8 cellular contexts compared by ENCODE assay signal in genomic region chr1:24946861-24947658, GRCh38. TPM values are rescaled to one million over a fixed set of nuclear protein-coding genes. Genes with fewer than 3 reads are reported as not detected.
A peak's percentile ranks its signal among the peaks of the same experiment; 100 is the strongest.
DNase-seq lines count a peak whose midpoint lies in the region; ATAC-seq, FAIRE-seq and TF ChIP-seq lines count a peak whose summit lies in the region.

No MANE protein-coding gene starts in this region.

- H3K27ac ChIP-seq in astrocyte (ENCODE audit: low read depth, low read length) = no peak overlapping the region
- no peak overlapping the region for H3K27ac ChIP-seq in esophagus squamous epithelium

- ATAC-seq in HG03060 (IDR thresholded peaks at IDR 0.05; ENCODE audit: low read depth, unreplicated experiment) (peak; percentile 46), T-cell (replicated peaks in 1 of 4) (no peak)

- H4K20me1 ChIP-seq in astrocyte (ENCODE audit: insufficient read depth, low read length) = no peaks in the 10 kb centered on the region

- intact Hi-C loops in esophagus squamous epithelium (cut with DNase I) = no loop called here

- H3K4me2 ChIP-seq in astrocyte (ENCODE audit: low read length) = peak overlapping the region; percentile 23

- DNase-seq in ELR (ENCODE audit: low read depth) (peak; percentile 81), GM19240 (ENCODE audit: insufficient read length, low spot score) (peak; percentile 94), astrocyte (ENCODE audit: low read depth) (peak; percentile 76), HTR-8/SVneo (ENCODE audit: insufficient read length, low spot score) (no peak), esophagus squamous epithelium (lab: John Stamatoyannopoulos, UW) (no peak), AML-193 (lab: John Stamatoyannopoulos, UW) (no peak), T-cell (no peak)

- CTCF ChIA-PET in T-cell (lab: Charles Lee) = no interaction called here

- FAIRE-seq in astrocyte (lab: Jason Lieb, UNC) (no peak), HTR-8/SVneo (lab: Jason Lieb, UNC) (no peak)

- H3K9me3 Mint-ChIP-seq in astrocyte (ENCODE audit: unreplicated experiment) (peaks cover 1% of the 10 kb centered on the region), T-cell (no peaks in the 10 kb centered on the region)

- TF ChIP-seq CTCF in astrocyte (IDR thresholded peaks at IDR 0.05; ENCODE audit: insufficient read depth, low read depth, low read length) (no peak), esophagus squamous epithelium (IDR thresholded peaks at IDR 0.05) (no peak)

- H2AFZ ChIP-seq in astrocyte (ENCODE audit: low read depth, low read length) = no peak overlapping the region

- H3K9me3 ChIP-seq in astrocyte (ENCODE audit: insufficient read depth, low read depth, low read length) (no peaks in the 10 kb centered on the region), esophagus squamous epithelium (no peaks in the 10 kb centered on the region)

- WGBS in esophagus squamous epithelium, 2 donors = 62 to 79% methylated on average over 4 to 8 of the region's 13 CpGs

- no peak overlapping the region for H3K9ac ChIP-seq in astrocyte (ENCODE audit: low read length)

- H3K27me3 ChIP-seq in astrocyte (ENCODE audit: insufficient read depth, low read length) = no peaks in the 10 kb centered on the region
- H3K27me3 ChIP-seq in esophagus squamous epithelium = peaks cover 0 to 18% (median 0%) of the 10 kb centered on the region in 4 donors

- H3K4me3 ChIP-seq in astrocyte (ENCODE audit: insufficient read depth, low read depth, low read length) (no peak overlapping the region), esophagus squamous epithelium (no peak overlapping the region)

- H3K79me2 ChIP-seq in astrocyte (ENCODE audit: insufficient read depth, low read length) = no peaks in the 10 kb centered on the region

- H3K4me1 ChIP-seq in astrocyte (ENCODE audit: insufficient read depth, low read length) = peaks cover 30% of the 10 kb centered on the region
- no peaks in the 10 kb centered on the region for H3K4me1 ChIP-seq in esophagus squamous epithelium

- peak overlapping the region; percentile 41 for H3K27ac Mint-ChIP-seq in astrocyte (ENCODE audit: unreplicated experiment)
- peak overlapping the region in 1 of 2 donors; percentile 64 for H3K27ac Mint-ChIP-seq in T-cell

- H3K4me1 Mint-ChIP-seq in astrocyte (ENCODE audit: low read depth, unreplicated experiment) (peaks cover 30% of the 10 kb centered on the region), T-cell (peaks cover 28 to 42% (median 41%) of the 10 kb centered on the region in 3 donors)

- H3K4me3 Mint-ChIP-seq in astrocyte (ENCODE audit: unreplicated experiment) = no peak overlapping the region
- no peak overlapping the region for H3K4me3 Mint-ChIP-seq in T-cell

- H3K36me3 Mint-ChIP-seq in astrocyte (ENCODE audit: low read depth, unreplicated experiment) = peaks cover 2% of the 10 kb centered on the region
- no peaks in the 10 kb centered on the region for H3K36me3 Mint-ChIP-seq in T-cell

- POLR2A ChIA-PET in T-cell (lab: Charles Lee) = no interaction called here

- H3K27me3 Mint-ChIP-seq in astrocyte (ENCODE audit: low read depth, unreplicated experiment) = peaks cover 21% of the 10 kb centered on the region
- no peaks in the 10 kb centered on the region for H3K27me3 Mint-ChIP-seq in T-cell

- H3K36me3 ChIP-seq in astrocyte (ENCODE audit: insufficient read depth, low read length) (no peaks in the 10 kb centered on the region), esophagus squamous epithelium (no peaks in the 10 kb centered on the region)

- no peak for TF ChIP-seq POLR2A in esophagus squamous epithelium (IDR thresholded peaks at IDR 0.05)

RNA-seq across cellular contexts. Expression of gene RUNX3, which starts 17.0 kb away (rescaled TPM):
- total RNA-seq in astrocyte (2.1 and 2.5 TPM in 2 replicates), esophagus squamous epithelium (1 to 10 TPM; 1.9 to 5.7 (median 3.1) TPM), T-cell (100 to 1,000 TPM; 140 to 220 (median 145) TPM)

Comparison
In these comparisons a context has a peak if more than half of its experiments do, and no peak if none do; other contexts are left out.
1. DNase-seq: peak in ELR (single experiment), GM19240 (single experiment) and astrocyte (single experiment); none in HTR-8/SVneo (single experiment), esophagus squamous epithelium (single experiment), AML-193 (0 of 2) and T-cell (0 of 34).
2. RNA of gene RUNX3, which starts 17.0 kb away (total RNA-seq): 140 to 220 TPM in T-cell; 1.9 to 5.7 TPM in esophagus squamous epithelium and 2.1 to 2.5 TPM in astrocyte; every median in the first group is over 10 times any median in the second.